In genomic region chr6:31585531-31585930, GRCh38 we compare ENCODE assay signal across 9 cellular contexts. TPM values are rescaled to one million over a fixed set of nuclear protein-coding genes. Genes with fewer than 3 reads are reported as not detected.
DNase-seq lines count a peak whose midpoint lies in the region; ATAC-seq and TF ChIP-seq lines count a peak whose summit lies in the region.
"Had no signal": no experiment of that assay in that cellular context is flagged by ENCODE, and none has a peak within 500 bp of the region (broad histone marks: within the 10 kb centered on the region; RNA-seq: fewer than 3 reads in every experiment).

No MANE protein-coding gene starts in this region.

- no peaks in the 10 kb centered on the region for H3K36me3 ChIP-seq in body of pancreas (replicated peaks in 1 of 2; ENCODE audit: insufficient read depth in 1 of 2, low read depth in 2 of 2)

- peaks cover 37% of the 10 kb centered on the region for H3K36me3 Mint-ChIP-seq in T-helper 2 cell treated with Interferon-gamma antibody and Interleukin-4, amounts not matched to agents 5 μg/mL and 100 μg/mL, for 36 hours (ENCODE audit: low read depth)

- no peaks in the 10 kb centered on the region for H3K9me3 ChIP-seq in body of pancreas

- ATAC-seq in GM19463 (IDR thresholded peaks at IDR 0.05; ENCODE audit: unreplicated experiment): no peak
- ATAC-seq in body of pancreas: no peak
- no peak for ATAC-seq in HG03196 (IDR thresholded peaks at IDR 0.05; ENCODE audit: unreplicated experiment)

- H3K27me3 Mint-ChIP-seq in T-helper 2 cell treated with Interferon-gamma antibody and Interleukin-4, amounts not matched to agents 5 μg/mL and 100 μg/mL, for 36 hours (ENCODE audit: low read depth): no peaks in the 10 kb centered on the region

- H3K4me3 ChIP-seq in AG09309 (ENCODE audit: control insufficient read depth, low read depth, low read length): no peak overlapping the region
- no peak overlapping the region for H3K4me3 ChIP-seq in body of pancreas

- in situ Hi-C loops in GM13976 (cut with MboI; ENCODE audit: low sequenced_read_pairs, unreplicated experiment): no loop called here

- H3K9me3 Mint-ChIP-seq in T-helper 2 cell treated with Interferon-gamma antibody and Interleukin-4, amounts not matched to agents 5 μg/mL and 100 μg/mL, for 36 hours: no peaks in the 10 kb centered on the region

- H3K4me1 ChIP-seq in body of pancreas: peaks cover 15% of the 10 kb centered on the region

- DNase-seq in AG09309 (ENCODE audit: low read depth): no peak
- no peak for DNase-seq in GM13976 (ENCODE audit: low spot score)
- DNase-seq in T-helper 2 cell treated with Interferon-gamma antibody and Interleukin-4, amounts not matched to agents 5 μg/mL and 100 μg/mL, for 36 hours (ENCODE audit: low spot score): no peak
- DNase-seq in iPS-NIHi7 (ENCODE audit: extremely low spot score): peak; percentile 70
- no peak for DNase-seq in body of pancreas
- DNase-seq in NCI-H2171 (lab: John Stamatoyannopoulos, UW): no peak

- intact Hi-C loops in body of pancreas (cut with DNase I): no loop called here

- TF ChIP-seq POLR2A in body of pancreas (IDR thresholded peaks at IDR 0.05): no peak

- peaks cover 50% of the 10 kb centered on the region for H3K4me1 Mint-ChIP-seq in T-helper 2 cell treated with Interferon-gamma antibody and Interleukin-4, amounts not matched to agents 5 μg/mL and 100 μg/mL, for 36 hours (ENCODE audit: low read depth)

- H3K27ac ChIP-seq in body of pancreas: no peak overlapping the region

- H3K27ac Mint-ChIP-seq in T-helper 2 cell treated with Interferon-gamma antibody and Interleukin-4, amounts not matched to agents 5 μg/mL and 100 μg/mL, for 36 hours: peak overlapping the region; percentile 95

- 48 to 54% methylated on average over 2 of the region's 2 CpGs for WGBS in body of pancreas, 2 donors

- H3K4me3 Mint-ChIP-seq in T-helper 2 cell treated with Interferon-gamma antibody and Interleukin-4, amounts not matched to agents 5 μg/mL and 100 μg/mL, for 36 hours: peak overlapping the region; percentile 78

- no peaks in the 10 kb centered on the region for H3K27me3 ChIP-seq in body of pancreas

- TF ChIP-seq CTCF in AG09309 (IDR thresholded peaks at IDR 0.05; ENCODE audit: control insufficient read depth, insufficient read depth, low read depth, low read length, missing control alignments) (peak; percentile 40), GM13976 (IDR thresholded peaks at IDR 0.05; ENCODE audit: borderline replicate concordance, control extremely low read depth, extremely low read depth, insufficient read depth, missing control alignments) (peak; percentile 52), body of pancreas (IDR thresholded peaks at IDR 0.05) (peak in 1 of 7 experiments; percentile 19)

RNA-seq across cellular contexts. Expression of gene LST1, which starts 0.5 kb away (rescaled TPM):
- total RNA-seq in body of pancreas: 1 to 10 TPM; 2.9 to 6.9 TPM
- total RNA-seq: H4 had no signal

RNA-seq across cellular contexts. Expression of gene LTB, which starts 3.3 kb away (rescaled TPM):
- under 1 TPM in 1 of 2 donors, not detected in 1; 0.78 TPM for total RNA-seq in body of pancreas
- total RNA-seq: H4 had no signal

RNA-seq across cellular contexts. Expression of gene NCR3, which starts 7.3 kb away (rescaled TPM):
- not detected for total RNA-seq in body of pancreas
- total RNA-seq: H4 had no signal

RNA-seq across cellular contexts. Expression of gene TNF, which starts 10.2 kb away (rescaled TPM):
- total RNA-seq in body of pancreas: 1 to 10 TPM in 1 of 2 donors, under 1 TPM in 1; 0.66 to 1.3 TPM
- total RNA-seq: H4 had no signal

RNA-seq across cellular contexts. Expression of gene LTA, which starts 13.4 kb away (rescaled TPM):
- not detected for total RNA-seq in body of pancreas
- total RNA-seq: H4 had no signal
